In genomic region chr16:3057181-3058166, GRCh38 we compare ENCODE assay signal across 11 cellular contexts. TPM values are rescaled to one million over a fixed set of nuclear protein-coding genes. Genes with fewer than 3 reads are reported as not detected.
DNase-seq lines count a peak whose midpoint lies in the region; ATAC-seq and TF ChIP-seq lines count a peak whose summit lies in the region.
"Had no signal": no experiment of that assay in that cellular context is flagged by ENCODE, and none has a peak within 500 bp of the region (broad histone marks: within the 10 kb centered on the region; RNA-seq: fewer than 3 reads in every experiment).

No MANE protein-coding gene starts in this region.

- intact Hi-C loops in activated CD4-positive, alpha-beta memory T cell treated with anti-CD3 and anti-CD28 coated beads for 36 hours (cut with micrococcal nuclease) = loop anchor here (2.0 kb wide), 1 partner anchor 17 kb away; no protein-coding TSS in a partner anchor
- intact Hi-C loops in spleen (cut with DNase I; ENCODE audit: low total_unique reads) = loop anchor here (5.0 to 10.0 kb wide), 2 partner anchors 70 to 107 kb away; no protein-coding TSS in a partner anchor

- H3K9me3 Mint-ChIP-seq in activated T-cell treated with anti-CD3 and anti-CD28 coated beads, Interleukin-2, amount 50 U/mL, for 24 hours = no peaks in the 10 kb centered on the region
- no peaks in the 10 kb centered on the region for H3K9me3 Mint-ChIP-seq in activated CD4-positive, alpha-beta memory T cell treated with anti-CD3 and anti-CD28 coated beads for 36 hours
- H3K9me3 Mint-ChIP-seq: HFFc6 had no signal

- H3K4me1 ChIP-seq in iPS-18a (ENCODE audit: control insufficient read depth, low read depth, low read length) = peaks cover 4% of the 10 kb centered on the region
- H3K4me1 ChIP-seq in spleen = peaks cover 21 to 87% (median 63%) of the 10 kb centered on the region in 6 donors

- no peaks in the 10 kb centered on the region for H3K36me3 ChIP-seq in iPS-18a (ENCODE audit: control insufficient read depth, low read depth, low read length)
- H3K36me3 ChIP-seq in spleen = peaks cover 0 to 44% (median 0%) of the 10 kb centered on the region in 6 donors

- no peak for DNase-seq in activated T-cell treated with anti-CD3 and anti-CD28 coated beads, Interleukin-2, amount 50 U/mL, for 24 hours
- DNase-seq in activated T-cell treated with anti-CD3 and anti-CD28 coated beads, Interleukin-2, amount 50 U/mL, for 48 hours = no peak
- DNase-seq in activated CD4-positive, alpha-beta memory T cell treated with anti-CD3 and anti-CD28 coated beads for 36 hours = peak; percentile 39
- DNase-seq in spleen (peak; percentile 80), SW480 (ENCODE audit: low spot score) (no peak)
- DNase-seq: HFFc6, KBM-7 had no signal

- peak overlapping the region; percentile 69 for H3K4me3 ChIP-seq in iPS-18a (ENCODE audit: low read length)
- H3K4me3 ChIP-seq in spleen = peak overlapping the region; percentile 71 to 97 (median 80)

- no peak for TF ChIP-seq POLR2A in spleen (IDR thresholded peaks at IDR 0.05)

- peaks cover 53% of the 10 kb centered on the region for H3K4me1 Mint-ChIP-seq in activated T-cell treated with anti-CD3 and anti-CD28 coated beads, Interleukin-2, amount 50 U/mL, for 24 hours (ENCODE audit: low read depth)
- peaks cover 55% of the 10 kb centered on the region for H3K4me1 Mint-ChIP-seq in activated CD4-positive, alpha-beta memory T cell treated with anti-CD3 and anti-CD28 coated beads for 36 hours (ENCODE audit: low read depth)

- no peak overlapping the region for H3K27ac ChIP-seq in iPS-18a (ENCODE audit: low read length)
- H3K27ac ChIP-seq in spleen = peak overlapping the region in 7 of 8 donors; percentile 86 to 96 (median 92)

- ATAC-seq in HG02623 (IDR thresholded peaks at IDR 0.05; ENCODE audit: unreplicated experiment) (no peak), GM21825 (IDR thresholded peaks at IDR 0.05; ENCODE audit: unreplicated experiment) (no peak)

- H3K9ac ChIP-seq in iPS-18a (ENCODE audit: low read length) = no peak overlapping the region

- 86 to 92% (median 90%) methylated on average over 22 to 23 of the region's 23 CpGs for WGBS in spleen, 5 donors

- no peak for TF ChIP-seq CTCF in spleen (IDR thresholded peaks at IDR 0.05 in 8 of 11, conservative IDR thresholded peaks at IDR 0.05 in 3 of 11)

- CTCF ChIA-PET in activated CD4-positive, alpha-beta memory T cell treated with anti-CD3 and anti-CD28 coated beads for 36 hours (lab: Charles Lee) = interaction anchor here (1.0 to 12.3 kb wide), 17 partner anchors 10 to 111 kb away, joined by 3 to 270 read pairs (median 7); partner anchors contain the start of genes HCFC1R1, THOC6 and ZNF213

- H3K36me3 Mint-ChIP-seq in activated T-cell treated with anti-CD3 and anti-CD28 coated beads, Interleukin-2, amount 50 U/mL, for 24 hours (ENCODE audit: low read depth) = peaks cover 32% of the 10 kb centered on the region
- H3K36me3 Mint-ChIP-seq in activated CD4-positive, alpha-beta memory T cell treated with anti-CD3 and anti-CD28 coated beads for 36 hours = peaks cover 23% of the 10 kb centered on the region

- no peaks in the 10 kb centered on the region for H3K9me3 ChIP-seq in iPS-18a (ENCODE audit: control insufficient read depth, low read depth, low read length)
- H3K9me3 ChIP-seq in spleen = no peaks in the 10 kb centered on the region
- H3K9me3 ChIP-seq: mucosa of descending colon had no signal

- POLR2A ChIA-PET in activated CD4-positive, alpha-beta memory T cell treated with anti-CD3 and anti-CD28 coated beads for 36 hours (lab: Charles Lee) = interaction anchor here (1.8 to 3.0 kb wide), 3 partner anchors 9 to 72 kb away, joined by 4 to 23 read pairs (median 17); no protein-coding TSS in a partner anchor

- peak overlapping the region; percentile 87 for H3K4me3 Mint-ChIP-seq in activated T-cell treated with anti-CD3 and anti-CD28 coated beads, Interleukin-2, amount 50 U/mL, for 24 hours
- H3K4me3 Mint-ChIP-seq in activated CD4-positive, alpha-beta memory T cell treated with anti-CD3 and anti-CD28 coated beads for 36 hours = peak overlapping the region; percentile 91

- peak overlapping the region; percentile 41 for H3K27ac Mint-ChIP-seq in activated T-cell treated with anti-CD3 and anti-CD28 coated beads, Interleukin-2, amount 50 U/mL, for 24 hours
- peak overlapping the region; percentile 80 for H3K27ac Mint-ChIP-seq in activated CD4-positive, alpha-beta memory T cell treated with anti-CD3 and anti-CD28 coated beads for 36 hours
- H3K27ac Mint-ChIP-seq: HFFc6 had no signal

- no peaks in the 10 kb centered on the region for H3K27me3 Mint-ChIP-seq in activated T-cell treated with anti-CD3 and anti-CD28 coated beads, Interleukin-2, amount 50 U/mL, for 24 hours
- no peaks in the 10 kb centered on the region for H3K27me3 Mint-ChIP-seq in activated CD4-positive, alpha-beta memory T cell treated with anti-CD3 and anti-CD28 coated beads for 36 hours

- H3K27me3 ChIP-seq in iPS-18a (ENCODE audit: control insufficient read depth, insufficient read depth, low read length) (peaks cover 8% of the 10 kb centered on the region), spleen (replicated peaks in 1 of 7) (no peaks in the 10 kb centered on the region)

RNA-seq across cellular contexts. Expression of gene IL32, which starts 8.0 kb away (rescaled TPM):
- 1,000 to 10,000 TPM; 2,504 to 2,532 TPM for total RNA-seq in activated CD4-positive, alpha-beta memory T cell treated with anti-CD3 and anti-CD28 coated beads for 36 hours
- total RNA-seq in spleen = 100 to 1,000 TPM; 171 to 414 (median 309) TPM
- polyA plus RNA-seq in spleen = 100 to 1,000 TPM; 256 to 624 (median 277) TPM

RNA-seq across cellular contexts. Expression of gene MMP25, which starts 11.1 kb away (rescaled TPM):
- total RNA-seq in activated CD4-positive, alpha-beta memory T cell treated with anti-CD3 and anti-CD28 coated beads for 36 hours = 1 to 10 TPM; 2.2 TPM
- 100 to 1,000 TPM in 4 of 7 donors, 10 to 100 TPM in 3; 24.3 to 282 (median 113) TPM for total RNA-seq in spleen
- polyA plus RNA-seq in spleen = 10 to 100 TPM in 2 of 3 donors, 1 to 10 TPM in 1; 2.7 to 45.0 (median 41.9) TPM

RNA-seq across cellular contexts. Expression of gene BICDL2, which starts 20.7 kb away (rescaled TPM):
- total RNA-seq in activated CD4-positive, alpha-beta memory T cell treated with anti-CD3 and anti-CD28 coated beads for 36 hours = under 1 TPM; 0.40 to 0.46 TPM
- total RNA-seq in spleen = under 1 TPM in 4 of 7 donors, not detected in 3; 0.30 to 0.77 (median 0.32) TPM
- under 1 TPM; 0.03 to 0.22 (median 0.15) TPM for polyA plus RNA-seq in spleen
- total RNA-seq: HFFc6 had no signal

RNA-seq across cellular contexts. Expression of gene THOC6, which starts 33.6 kb away (rescaled TPM):
- total RNA-seq in activated CD4-positive, alpha-beta memory T cell treated with anti-CD3 and anti-CD28 coated beads for 36 hours = 10 to 100 TPM; 41.2 to 42.7 TPM
- total RNA-seq in spleen = 10 to 100 TPM; 19.3 to 30.4 (median 26.3) TPM
- 10 to 100 TPM; 40.7 to 57.2 (median 41.0) TPM for polyA plus RNA-seq in spleen

RNA-seq across cellular contexts. Expression of gene HCFC1R1, which starts 33.7 kb away (rescaled TPM):
- total RNA-seq in activated CD4-positive, alpha-beta memory T cell treated with anti-CD3 and anti-CD28 coated beads for 36 hours = 10 to 100 TPM; 31.8 to 32.8 TPM
- 10 to 100 TPM; 15.5 to 30.8 (median 21.6) TPM for total RNA-seq in spleen
- polyA plus RNA-seq in spleen = 10 to 100 TPM; 60.5 to 74.5 (median 62.8) TPM

Comparison
In these comparisons a context has a peak if more than half of its experiments do, and no peak if none do; other contexts are left out.
1. DNase-seq: peak in activated CD4-positive, alpha-beta memory T cell treated with anti-CD3 and anti-CD28 coated beads for 36 hours (single experiment) and spleen (single experiment); none in activated T-cell treated with anti-CD3 and anti-CD28 coated beads, Interleukin-2, amount 50 U/mL, for 24 hours (single experiment), activated T-cell treated with anti-CD3 and anti-CD28 coated beads, Interleukin-2, amount 50 U/mL, for 48 hours (0 of 2) and SW480 (single experiment).
2. RNA of gene IL32, which starts 8.0 kb away (total RNA-seq): 2,504 to 2,532 TPM in activated CD4-positive, alpha-beta memory T cell treated with anti-CD3 and anti-CD28 coated beads for 36 hours; 171 to 414 TPM in spleen; every median in the first group is over 4 times any median in the second.
3. RNA of gene MMP25, which starts 11.1 kb away (total RNA-seq): 24.3 to 282 TPM in spleen; 2.2 TPM in activated CD4-positive, alpha-beta memory T cell treated with anti-CD3 and anti-CD28 coated beads for 36 hours; every median in the first group is over 4 times any median in the second.